1 cellular context compared by ENCODE assay signal in genomic region chr15:94243003-94243402, GRCh38.
TF ChIP-seq lines count a peak whose summit lies in the region.

No MANE protein-coding gene starts in this region.

TF ChIP-seq in K562, 482 proteins besides CTCF, POLR2A, EP300 and RAD21 (continued from another document):
- TF ChIP-seq ZNF707 (CRISPR knock-in tag; conservative IDR thresholded peaks at IDR 0.05) (peak; percentile 34; the same call in 1 of the 2 replicates), SLC30A9 (CRISPR knock-in tag; IDR thresholded peaks at IDR 0.05) (peak; percentile 88; the same call in 1 of the 2 replicates)
